In genomic region chr7:141671705-141672496, GRCh38 we compare ENCODE assay signal across 23 cellular contexts. TPM values are rescaled to one million over a fixed set of nuclear protein-coding genes. Genes with fewer than 3 reads are reported as not detected.
DNase-seq lines count a peak whose midpoint lies in the region; ATAC-seq, FAIRE-seq and TF ChIP-seq lines count a peak whose summit lies in the region.
"Had no signal": no experiment of that assay in that cellular context is flagged by ENCODE, and none has a peak within 500 bp of the region (broad histone marks: within the 10 kb centered on the region; RNA-seq: fewer than 3 reads in every experiment).

No MANE protein-coding gene starts in this region.

- intact Hi-C loops in CD14-positive monocyte (cut with micrococcal nuclease) (no loop called here), activated B cell treated with CpG ODN at 0.5 μM for 24 hours (cut with micrococcal nuclease) (no loop called here), lower lobe of right lung (cut with DNase I) (no loop called here)

- H3K4me1 Mint-ChIP-seq in CD14-positive monocyte (peaks cover 37% of the 10 kb centered on the region), activated B cell treated with CpG ODN at 0.5 μM for 24 hours (peaks cover 16% of the 10 kb centered on the region), WTC11 (peaks cover 7% of the 10 kb centered on the region)

- no peak for FAIRE-seq in D721Med (lab: Jason Lieb, UNC)
- FAIRE-seq: frontal cortex, islet of Langerhans had no signal

- H3K27me3 Mint-ChIP-seq in CD14-positive monocyte (ENCODE audit: low read depth in 3 of 3) (peaks cover 0 to 2% (median 1%) of the 10 kb centered on the region in 3 donors), activated B cell treated with CpG ODN at 0.5 μM for 24 hours (no peaks in the 10 kb centered on the region), WTC11 (ENCODE audit: low read depth) (no peaks in the 10 kb centered on the region)
- H3K27me3 Mint-ChIP-seq: activated CD4-positive, alpha-beta T cell treated with anti-CD3 and anti-CD28 coated beads for 36 hours; activated CD8-positive, alpha-beta memory T cell treated with anti-CD3 and anti-CD28 coated beads, Interleukin-2, amount 10 ng/mL, durations not matched to agents 7 days and 5 days had no signal

- peaks cover 26% of the 10 kb centered on the region for H3K36me3 ChIP-seq in lower lobe of right lung

- no peak for DNase-seq in CD14-positive monocyte (ENCODE audit: low spot score)
- peak; percentile 36 to 58 for DNase-seq in HL-60 (ENCODE audit: low read depth in 1 of 2, low spot score in 1 of 2)
- DNase-seq in activated B cell treated with CpG ODN at 0.5 μM for 24 hours = no peak
- DNase-seq in lower lobe of right lung = no peak
- no peak for DNase-seq in WTC11 (ENCODE audit: low spot score)
- no peak for DNase-seq in D721Med (ENCODE audit: insufficient read length, low spot score)
- DNase-seq in NCI-H2107 treated with DMSO at 0.1 percent for 48 hours (lab: John Stamatoyannopoulos, UW; ENCODE audit: unreplicated experiment) = no peak
- DNase-seq: activated CD4-positive, alpha-beta T cell treated with anti-CD3 and anti-CD28 coated beads for 36 hours; activated CD8-positive, alpha-beta memory T cell treated with anti-CD3 and anti-CD28 coated beads, Interleukin-2, amount 10 ng/mL, durations not matched to agents 7 days and 5 days; activated effector memory CD4-positive, alpha-beta T cell treated with Interleukin-2 at 50 U/mL for 16 hours; CD8-positive, alpha-beta T cell; H7; hippocampal formation; NCI-H1092; NCI-H2029 treated with DMSO at 0.1 percent for 48 hours; testis had no signal

- CTCF ChIA-PET in activated B cell treated with CpG ODN at 0.5 μM for 24 hours (lab: Charles Lee) = no interaction called here
- CTCF ChIA-PET in WTC11 (lab: Charles Lee) = interaction anchor here (1.2 kb wide), 1 partner anchor 17 kb away, joined by 4 read pairs; no protein-coding TSS in a partner anchor

- ATAC-seq in activated B cell treated with CpG ODN at 0.5 μM for 24 hours (ENCODE audit: low read depth) = no peak
- peak; percentile 45 to 67 for ATAC-seq in lower lobe of right lung
- no peak for ATAC-seq in WTC11
- ATAC-seq: activated CD4-positive, alpha-beta T cell treated with anti-CD3 and anti-CD28 coated beads for 36 hours; activated CD8-positive, alpha-beta memory T cell treated with anti-CD3 and anti-CD28 coated beads, Interleukin-2, amount 10 ng/mL, durations not matched to agents 7 days and 5 days; CD8-positive, alpha-beta T cell; SK-N-SH treated with all-trans-retinoic acid at 6 μM for 48 hours had no signal

- peaks cover 0 to 4% (median 0%) of the 10 kb centered on the region in 7 donors for H3K9me3 Mint-ChIP-seq in CD14-positive monocyte
- H3K9me3 Mint-ChIP-seq in activated B cell treated with CpG ODN at 0.5 μM for 24 hours = no peaks in the 10 kb centered on the region
- peaks cover 10% of the 10 kb centered on the region for H3K9me3 Mint-ChIP-seq in WTC11
- H3K9me3 Mint-ChIP-seq: CD8-positive, alpha-beta T cell had no signal

- POLR2A ChIA-PET in activated B cell treated with CpG ODN at 0.5 μM for 24 hours (lab: Charles Lee) (no interaction called here), WTC11 (lab: Charles Lee) (no interaction called here)

- H3K36me3 Mint-ChIP-seq in CD14-positive monocyte (peaks cover 0 to 12% of the 10 kb centered on the region in 2 donors), activated B cell treated with CpG ODN at 0.5 μM for 24 hours (ENCODE audit: low read depth) (peaks cover 57% of the 10 kb centered on the region), WTC11 (peaks cover 34% of the 10 kb centered on the region)

- peak overlapping the region; percentile 47 to 88 (median 69) for H3K27ac Mint-ChIP-seq in CD14-positive monocyte
- H3K27ac Mint-ChIP-seq in activated B cell treated with CpG ODN at 0.5 μM for 24 hours = peak overlapping the region; percentile 53
- no peak overlapping the region for H3K27ac Mint-ChIP-seq in WTC11
- H3K27ac Mint-ChIP-seq: activated CD4-positive, alpha-beta T cell treated with anti-CD3 and anti-CD28 coated beads for 36 hours; activated CD8-positive, alpha-beta memory T cell treated with anti-CD3 and anti-CD28 coated beads, Interleukin-2, amount 10 ng/mL, durations not matched to agents 7 days and 5 days; CD8-positive, alpha-beta T cell had no signal

- peaks cover 13% of the 10 kb centered on the region for H3K4me1 ChIP-seq in lower lobe of right lung
- H3K4me1 ChIP-seq: testis had no signal

- H3K4me3 ChIP-seq in HL-60 (replicated peaks; ENCODE audit: insufficient read depth, low read length) (no peak overlapping the region), lower lobe of right lung (no peak overlapping the region)
- H3K4me3 ChIP-seq: lung, testis had no signal

- H3K9me3 ChIP-seq in lower lobe of right lung = no peaks in the 10 kb centered on the region
- H3K9me3 ChIP-seq: testis had no signal

- H3K4me3 Mint-ChIP-seq in CD14-positive monocyte (no peak overlapping the region), activated B cell treated with CpG ODN at 0.5 μM for 24 hours (no peak overlapping the region), WTC11 (no peak overlapping the region)
- H3K4me3 Mint-ChIP-seq: activated CD4-positive, alpha-beta T cell treated with anti-CD3 and anti-CD28 coated beads for 36 hours; activated CD8-positive, alpha-beta memory T cell treated with anti-CD3 and anti-CD28 coated beads, Interleukin-2, amount 10 ng/mL, durations not matched to agents 7 days and 5 days; CD8-positive, alpha-beta T cell had no signal

- TF ChIP-seq CTCF in CD14-positive monocyte (IDR thresholded peaks at IDR 0.05) (no peak), HL-60 (IDR thresholded peaks at IDR 0.05; ENCODE audit: insufficient read depth, low read length) (no peak), activated B cell treated with CpG ODN at 0.5 μM for 24 hours (IDR thresholded peaks at IDR 0.05) (no peak), lower lobe of right lung (IDR thresholded peaks at IDR 0.05) (no peak), WTC11 (IDR thresholded peaks at IDR 0.05) (no peak), D721Med (IDR thresholded peaks at IDR 0.05; ENCODE audit: insufficient read depth, missing control alignments) (no peak)

- H3K27ac ChIP-seq in HL-60 (replicated peaks) (no peak overlapping the region; the same call in 1 of the 2 replicates), lower lobe of right lung (no peak overlapping the region)
- H3K27ac ChIP-seq: KMS-11, testis had no signal

- no peaks in the 10 kb centered on the region for H3K27me3 ChIP-seq in HL-60 (ENCODE audit: insufficient read depth, poor library complexity, severe bottlenecking)
- H3K27me3 ChIP-seq in lower lobe of right lung (ENCODE audit: low read depth) = no peaks in the 10 kb centered on the region
- H3K27me3 ChIP-seq: testis had no signal

TF ChIP-seq in WTC11, 78 proteins besides CTCF, POLR2A, EP300 and RAD21 (continues in another document):
- TF ChIP-seq ZNF317 (CRISPR knock-in tag; IDR thresholded peaks at IDR 0.05; ENCODE audit: borderline replicate concordance, low read depth) = no peak
- no peak for TF ChIP-seq NR1H2 (CRISPR knock-in tag; IDR thresholded peaks at IDR 0.05)
- TF ChIP-seq OVOL2 (CRISPR knock-in tag; IDR thresholded peaks at IDR 0.05; ENCODE audit: borderline replicate concordance) = no peak
- TF ChIP-seq ZNF263 (CRISPR knock-in tag; IDR thresholded peaks at IDR 0.05; ENCODE audit: low read depth) = no peak
- TF ChIP-seq PRRX2 (CRISPR knock-in tag; IDR thresholded peaks at IDR 0.05) = no peak
- TF ChIP-seq GTF2I (CRISPR knock-in tag; conservative IDR thresholded peaks at IDR 0.05) = no peak
- TF ChIP-seq ZNF532 (CRISPR knock-in tag; IDR thresholded peaks at IDR 0.05; ENCODE audit: borderline replicate concordance) = no peak
- TF ChIP-seq ZNF671 (CRISPR knock-in tag; IDR thresholded peaks at IDR 0.05) = no peak
- no peak for TF ChIP-seq TEAD1 (CRISPR knock-in tag; IDR thresholded peaks at IDR 0.05)

RNA-seq across cellular contexts. Expression of gene DENND11, which starts 30.1 kb away (rescaled TPM):
- 1 to 10 TPM; 1.4 to 1.9 TPM for polyA plus RNA-seq in CD14-positive monocyte
- total RNA-seq in activated B cell treated with CpG ODN at 0.5 μM for 24 hours (49.1 and 58.1 TPM in 2 replicates), lower lobe of right lung (34.1 TPM), WTC11 (2021) (20.6 to 22.1 TPM (median 20.8 TPM) in 3 replicates)

RNA-seq across cellular contexts. Expression of gene WEE2, which starts 36.3 kb away (rescaled TPM):
- polyA plus RNA-seq in CD14-positive monocyte = not detected
- total RNA-seq in activated B cell treated with CpG ODN at 0.5 μM for 24 hours (not detected in 2 replicates), lower lobe of right lung (not detected), WTC11 (2021) (0.04 to 0.07 TPM in 2 of 3 replicates, not detected in the other)
- total RNA-seq: activated CD4-positive, alpha-beta T cell treated with anti-CD3 and anti-CD28 coated beads for 36 hours; activated CD8-positive, alpha-beta memory T cell treated with anti-CD3 and anti-CD28 coated beads, Interleukin-2, amount 10 ng/mL, durations not matched to agents 7 days and 5 days; cardiac septum; lung; RPMI7951 had no signal
- polyA plus RNA-seq: lung had no signal

Comparison
In these comparisons a context has a peak if more than half of its experiments do, and no peak if none do; other contexts are left out.
1. DNase-seq: peak in HL-60 (2 of 2); none in CD14-positive monocyte (single experiment), activated B cell treated with CpG ODN at 0.5 μM for 24 hours (single experiment), lower lobe of right lung (single experiment), WTC11 (single experiment), D721Med (single experiment) and NCI-H2107 treated with DMSO at 0.1 percent for 48 hours (single experiment).
2. ATAC-seq: peak in lower lobe of right lung (2 of 2); none in activated B cell treated with CpG ODN at 0.5 μM for 24 hours (single experiment) and WTC11 (single experiment).